In genomic region chr2:43831438-43832294, GRCh38 we compare ENCODE assay signal across 13 cellular contexts. TPM values are rescaled to one million over a fixed set of nuclear protein-coding genes. Genes with fewer than 3 reads are reported as not detected.
DNase-seq lines count a peak whose midpoint lies in the region; ATAC-seq and TF ChIP-seq lines count a peak whose summit lies in the region.
"Had no signal": no experiment of that assay in that cellular context is flagged by ENCODE, and none has a peak within 500 bp of the region (broad histone marks: within the 10 kb centered on the region; RNA-seq: fewer than 3 reads in every experiment).

No MANE protein-coding gene starts in this region.

- peak overlapping the region; percentile 55 for H3K4me2 ChIP-seq in skeletal muscle satellite cell (ENCODE audit: low read length)

- POLR2A ChIA-PET in CD8-positive, alpha-beta T cell (lab: Charles Lee): no interaction called here

- intact Hi-C loops in CD8-positive, alpha-beta T cell (cut with DNase I, micrococcal nuclease): no loop called here

- no peak overlapping the region; the same call in 1 of the 2 replicates for H3K9ac ChIP-seq in HUES48 (ENCODE audit: low read depth, low read length)
- no peak overlapping the region for H3K9ac ChIP-seq in iPS-15b (ENCODE audit: low read depth, low read length)
- H3K9ac ChIP-seq in skeletal muscle satellite cell (ENCODE audit: low read depth, low read length): no peak overlapping the region

- H3K36me3 Mint-ChIP-seq in T-helper 2 cell treated with Interferon-gamma antibody and Interleukin-4, amounts not matched to agents 5 μg/mL and 100 μg/mL, for 36 hours (ENCODE audit: low read depth): no peaks in the 10 kb centered on the region
- H3K36me3 Mint-ChIP-seq in CD8-positive, alpha-beta T cell: no peaks in the 10 kb centered on the region

- H3K4me3 ChIP-seq in HUES48 (ENCODE audit: low read depth, low read length): peak overlapping the region; percentile 55
- peak overlapping the region; percentile 51 for H3K4me3 ChIP-seq in iPS-15b (ENCODE audit: low read depth, low read length)
- no peak overlapping the region for H3K4me3 ChIP-seq in skeletal muscle satellite cell (ENCODE audit: low read length)
- H3K4me3 ChIP-seq in CD8-positive, alpha-beta T cell (ENCODE audit: low read depth, low read length): no peak overlapping the region

- no peaks in the 10 kb centered on the region for H3K36me3 ChIP-seq in HUES48 (ENCODE audit: control insufficient read depth, insufficient read depth, low read length)
- H3K36me3 ChIP-seq in iPS-15b (ENCODE audit: control insufficient read depth, insufficient read depth, low read length): no peaks in the 10 kb centered on the region
- H3K36me3 ChIP-seq in skeletal muscle satellite cell (ENCODE audit: insufficient read depth, low read length): no peaks in the 10 kb centered on the region
- H3K36me3 ChIP-seq in CD8-positive, alpha-beta T cell (ENCODE audit: insufficient read depth, low read length): no peaks in the 10 kb centered on the region

- no peak for TF ChIP-seq CTCF in CD8-positive, alpha-beta T cell (IDR thresholded peaks at IDR 0.05)

- H3K9me3 ChIP-seq in HUES48 (ENCODE audit: control insufficient read depth, insufficient read depth, low read length) (no peaks in the 10 kb centered on the region), iPS-15b (ENCODE audit: control insufficient read depth, insufficient read depth, low read length) (no peaks in the 10 kb centered on the region), skeletal muscle satellite cell (replicated peaks; ENCODE audit: low read length) (no peaks in the 10 kb centered on the region)
- no peaks in the 10 kb centered on the region for H3K9me3 ChIP-seq in CD8-positive, alpha-beta T cell (ENCODE audit: low read length)

- peaks cover 3% of the 10 kb centered on the region for H3K4me1 Mint-ChIP-seq in T-helper 2 cell treated with Interferon-gamma antibody and Interleukin-4, amounts not matched to agents 5 μg/mL and 100 μg/mL, for 36 hours (ENCODE audit: low read depth)
- H3K4me1 Mint-ChIP-seq in CD8-positive, alpha-beta T cell (ENCODE audit: low read depth): no peaks in the 10 kb centered on the region

- no peak overlapping the region for H3K27ac ChIP-seq in HUES48 (ENCODE audit: low read depth, low read length)
- no peak overlapping the region for H3K27ac ChIP-seq in CD8-positive, alpha-beta T cell (ENCODE audit: low read depth, low read length)

- CTCF ChIA-PET in CD8-positive, alpha-beta T cell (lab: Charles Lee): no interaction called here

- H3K27ac Mint-ChIP-seq in T-helper 2 cell treated with Interferon-gamma antibody and Interleukin-4, amounts not matched to agents 5 μg/mL and 100 μg/mL, for 36 hours: no peak overlapping the region
- H3K27ac Mint-ChIP-seq in CD8-positive, alpha-beta T cell: no peak overlapping the region
- H3K27ac Mint-ChIP-seq: activated CD4-positive, alpha-beta T cell treated with anti-CD3 and anti-CD28 coated beads, Interleukin-2, amount 10 ng/mL, durations not matched to agents 7 days and 5 days had no signal

- DNase-seq in T-helper 2 cell treated with Interferon-gamma antibody and Interleukin-4, amounts not matched to agents 5 μg/mL and 100 μg/mL, for 36 hours (ENCODE audit: low spot score): no peak
- DNase-seq in germinal center (ENCODE audit: low spot score): no peak
- no peak for DNase-seq in activated CD4-positive, alpha-beta T cell treated with anti-CD3 and anti-CD28 coated beads, Interleukin-2, amount 50 U/mL, for 48 hours
- DNase-seq in CD8-positive, alpha-beta T cell: no peak
- DNase-seq: activated CD4-positive, alpha-beta T cell treated with anti-CD3 and anti-CD28 coated beads, Interleukin-2, amount 10 ng/mL, durations not matched to agents 7 days and 5 days; amniotic stem cell; GDM1 had no signal

- H3K4me3 Mint-ChIP-seq in T-helper 2 cell treated with Interferon-gamma antibody and Interleukin-4, amounts not matched to agents 5 μg/mL and 100 μg/mL, for 36 hours: peak overlapping the region; percentile 79
- H3K4me3 Mint-ChIP-seq in CD8-positive, alpha-beta T cell: no peak overlapping the region
- H3K4me3 Mint-ChIP-seq: activated CD4-positive, alpha-beta T cell treated with anti-CD3 and anti-CD28 coated beads, Interleukin-2, amount 10 ng/mL, durations not matched to agents 7 days and 5 days had no signal

- H3K27me3 ChIP-seq in HUES48 (ENCODE audit: control insufficient read depth, insufficient read depth, low read length) (peaks cover 25% of the 10 kb centered on the region), iPS-15b (ENCODE audit: control insufficient read depth, insufficient read depth, low read length) (peaks cover 31% of the 10 kb centered on the region), skeletal muscle satellite cell (ENCODE audit: control insufficient read depth, insufficient read depth, low read length) (peaks cover 50% of the 10 kb centered on the region)
- peaks cover 3% of the 10 kb centered on the region for H3K27me3 ChIP-seq in CD8-positive, alpha-beta T cell (ENCODE audit: insufficient read depth, low read length)

- H3K27me3 Mint-ChIP-seq in T-helper 2 cell treated with Interferon-gamma antibody and Interleukin-4, amounts not matched to agents 5 μg/mL and 100 μg/mL, for 36 hours (ENCODE audit: low read depth): peaks cover 19% of the 10 kb centered on the region
- peaks cover 10% of the 10 kb centered on the region for H3K27me3 Mint-ChIP-seq in CD8-positive, alpha-beta T cell (ENCODE audit: low read depth)

- ATAC-seq in GM18519 (IDR thresholded peaks at IDR 0.05; ENCODE audit: low FRiP score, unreplicated experiment): no peak
- ATAC-seq in CD8-positive, alpha-beta T cell: no peak

- H3K9me3 Mint-ChIP-seq in T-helper 2 cell treated with Interferon-gamma antibody and Interleukin-4, amounts not matched to agents 5 μg/mL and 100 μg/mL, for 36 hours: no peaks in the 10 kb centered on the region
- no peaks in the 10 kb centered on the region for H3K9me3 Mint-ChIP-seq in CD8-positive, alpha-beta T cell
- H3K9me3 Mint-ChIP-seq: activated CD4-positive, alpha-beta T cell treated with anti-CD3 and anti-CD28 coated beads, Interleukin-2, amount 10 ng/mL, durations not matched to agents 7 days and 5 days had no signal

- H3K4me1 ChIP-seq in HUES48 (ENCODE audit: control insufficient read depth, insufficient read depth, low read length): no peaks in the 10 kb centered on the region
- peaks cover 6% of the 10 kb centered on the region for H3K4me1 ChIP-seq in iPS-15b (ENCODE audit: control insufficient read depth, insufficient read depth, low read length)
- no peaks in the 10 kb centered on the region for H3K4me1 ChIP-seq in skeletal muscle satellite cell (ENCODE audit: control insufficient read depth, insufficient read depth, low read length)
- no peaks in the 10 kb centered on the region for H3K4me1 ChIP-seq in CD8-positive, alpha-beta T cell (ENCODE audit: insufficient read depth, low read length)

RNA-seq across cellular contexts. Expression of gene ABCG5, which starts 7.0 kb away (rescaled TPM):
- not detected in 2 replicates for total RNA-seq in skeletal muscle satellite cell (2012; rRNA removed)
- not detected for total RNA-seq in CD8-positive, alpha-beta T cell
- total RNA-seq: activated CD4-positive, alpha-beta T cell treated with anti-CD3 and anti-CD28 coated beads, Interleukin-2, amount 10 ng/mL, durations not matched to agents 7 days and 5 days; glomerular endothelial cell; pulmonary artery endothelial cell had no signal

RNA-seq across cellular contexts. Expression of gene ABCG8, which starts 7.1 kb away (rescaled TPM):
- not detected in 2 replicates for total RNA-seq in skeletal muscle satellite cell (2012; rRNA removed)
- not detected for total RNA-seq in CD8-positive, alpha-beta T cell
- total RNA-seq: activated CD4-positive, alpha-beta T cell treated with anti-CD3 and anti-CD28 coated beads, Interleukin-2, amount 10 ng/mL, durations not matched to agents 7 days and 5 days; glomerular endothelial cell; pulmonary artery endothelial cell had no signal

RNA-seq across cellular contexts. Expression of gene DYNC2LI1, which starts 57.8 kb away (rescaled TPM):
- 18.3 and 18.6 TPM in 2 replicates for total RNA-seq in skeletal muscle satellite cell (2012; rRNA removed)
- total RNA-seq in CD8-positive, alpha-beta T cell: 1 to 10 TPM; 1.4 to 1.8 TPM

Comparison
In these comparisons a context has a peak if more than half of its experiments do, and no peak if none do; other contexts are left out.
1. H3K4me3 ChIP-seq: peak in HUES48 (single experiment) and iPS-15b (single experiment); none in skeletal muscle satellite cell (single experiment) and CD8-positive, alpha-beta T cell (single experiment).